Comparison of ENCODE assay signal across 10 cellular contexts in genomic region chr17:2776589-2777241, GRCh38. TPM values are rescaled to one million over a fixed set of nuclear protein-coding genes. Genes with fewer than 3 reads are reported as not detected.
DNase-seq lines count a peak whose midpoint lies in the region; FAIRE-seq and TF ChIP-seq lines count a peak whose summit lies in the region.
"Had no signal": no experiment of that assay in that cellular context is flagged by ENCODE, and none has a peak within 500 bp of the region (broad histone marks: within the 10 kb centered on the region; RNA-seq: fewer than 3 reads in every experiment).

No MANE protein-coding gene starts in this region.

- no peak overlapping the region for H3K9ac ChIP-seq in endothelial cell of umbilical vein (replicated peaks; ENCODE audit: extremely low read depth, insufficient read depth, low read length)

- H4K20me1 ChIP-seq in endothelial cell of umbilical vein (replicated peaks; ENCODE audit: control insufficient read depth, extremely low read depth, insufficient read depth, low read length) = no peaks in the 10 kb centered on the region

- BruUV-seq in endothelial cell of umbilical vein (replicated peaks; lab: Mats Ljungman, UMichigan) = no TSS peak

- H3K36me3 ChIP-seq in HEK293 (ENCODE audit: control insufficient read depth in 2 of 2, insufficient read depth in 1 of 2, low read length in 2 of 2) (no peaks in the 10 kb centered on the region), endothelial cell of umbilical vein (ENCODE audit: control insufficient read depth in 2 of 2, extremely low read depth in 1 of 2, insufficient read depth in 2 of 2, low read length in 2 of 2) (no peaks in the 10 kb centered on the region), prostate gland (no peaks in the 10 kb centered on the region), adrenal gland (replicated peaks in 1 of 2) (no peaks in the 10 kb centered on the region)

- dilution Hi-C loops in endothelial cell of umbilical vein (cut with MboI; ENCODE audit: extremely low pct_ligation_motif_present, low sequenced_read_pairs) = no loop called here

- H3K27ac ChIP-seq in HEK293 (ENCODE audit: extremely low read depth, low read depth, low read length) (no peak overlapping the region; the same call in 1 of the 2 replicates), endothelial cell of umbilical vein (ENCODE audit: insufficient read depth, low read depth, low read length) (no peak overlapping the region), prostate gland (no peak overlapping the region), adrenal gland (no peak overlapping the region)

- peak; percentile 70 for DNase-seq in NCI-H748 treated with DMSO at 0.1 percent for 48 hours (lab: John Stamatoyannopoulos, UW)
- DNase-seq in endothelial cell of umbilical vein (ENCODE audit: low read depth, low spot score) = no peak
- no peak for DNase-seq in prostate gland (ENCODE audit: low spot score)
- DNase-seq in T-helper 2 cell = no peak
- DNase-seq in adrenal gland = no peak
- no peak for DNase-seq in SIG-M5 treated with dmso at 0.1 percent for 504 hours (lab: John Stamatoyannopoulos, UW; ENCODE audit: unreplicated experiment)
- DNase-seq: GOT3 had no signal

- no peaks in the 10 kb centered on the region for H3K79me2 ChIP-seq in endothelial cell of umbilical vein (ENCODE audit: control insufficient read depth, insufficient read depth, low read length)

- POLR2A ChIA-PET in HEK293 (lab: Yijun Ruan, JAX) = interaction anchor here (0.9 to 1.0 kb wide), 2 partner anchors 10 to 76 kb away, joined by 3 read pairs; no protein-coding TSS in a partner anchor
- POLR2A ChIA-PET in endothelial cell of umbilical vein (lab: Charles Lee) = no interaction called here

- H3K4me1 ChIP-seq in HEK293 (ENCODE audit: control insufficient read depth, insufficient read depth, low read length) (0 out of 2 replicates have a peak, but pooled peaks cover 3% of the 10 kb centered on the region), endothelial cell of umbilical vein (ENCODE audit: control insufficient read depth, extremely low read depth, insufficient read depth, low read length) (no peaks in the 10 kb centered on the region), prostate gland (replicated peaks) (no peaks in the 10 kb centered on the region), adrenal gland (replicated peaks in 1 of 2) (no peaks in the 10 kb centered on the region)

- under 1% methylated on average over 78 of the region's 80 CpGs for WGBS in prostate gland
- WGBS in adrenal gland, 4 donors = 1 to 3% (median 1%) methylated on average over 17 to 80 of the region's 80 CpGs; no CpG with 5 or more reads in 1 of the 4 donors

- peak overlapping the region; percentile 36 for H3K4me3 ChIP-seq in HEK293 (ENCODE audit: low read depth, low read length)
- no peak overlapping the region for H3K4me3 ChIP-seq in endothelial cell of umbilical vein (replicated peaks in 1 of 3; ENCODE audit: insufficient read depth in 1 of 3, low read depth in 1 of 3, low read length in 3 of 3)
- H3K4me3 ChIP-seq in prostate gland = peak overlapping the region; percentile 4 to 23
- H3K4me3 ChIP-seq in adrenal gland = no peak overlapping the region

- H3K4me2 ChIP-seq in endothelial cell of umbilical vein (ENCODE audit: insufficient read depth, low read length) = no peak overlapping the region

- CTCF ChIA-PET in HEK293 (lab: Yijun Ruan, JAX) (interaction anchor here (0.6 to 1.9 kb wide), 4 partner anchors 9 to 271 kb away, joined by 3 to 15 read pairs (median 3); no protein-coding TSS in a partner anchor), endothelial cell of umbilical vein (lab: Charles Lee) (no interaction called here)

- no peaks in the 10 kb centered on the region for H3K9me1 ChIP-seq in endothelial cell of umbilical vein (replicated peaks; ENCODE audit: control insufficient read depth, extremely low read depth, insufficient read depth, low read length)

- intact Hi-C loops in endothelial cell of umbilical vein (cut with micrococcal nuclease) = no loop called here
- intact Hi-C loops in prostate gland (cut with DNase I) = no loop called here
- intact Hi-C loops in adrenal gland (cut with DNase I) = no loop called here

- FAIRE-seq in endothelial cell of umbilical vein (lab: Jason Lieb, UNC) = no peak
- FAIRE-seq: TTC549 had no signal

- H3K9me3 ChIP-seq in HEK293 (ENCODE audit: control insufficient read depth, insufficient read depth, low read depth, low read length) (no peaks in the 10 kb centered on the region), endothelial cell of umbilical vein (replicated peaks; ENCODE audit: control insufficient read depth, insufficient read depth, low read length) (no peaks in the 10 kb centered on the region), prostate gland (no peaks in the 10 kb centered on the region), adrenal gland (replicated peaks in 1 of 3) (no peaks in the 10 kb centered on the region)

- H3K27me3 ChIP-seq in endothelial cell of umbilical vein (ENCODE audit: control insufficient read depth in 2 of 2, insufficient read depth in 2 of 2, low read length in 2 of 2) = peaks cover 17 to 19% of the 10 kb centered on the region in 2 experiments
- H3K27me3 ChIP-seq in prostate gland (replicated peaks; ENCODE audit: insufficient read depth) = peaks cover 11% of the 10 kb centered on the region
- H3K27me3 ChIP-seq in adrenal gland = peaks cover 10% of the 10 kb centered on the region

- TF ChIP-seq CTCF in HEK293 (tag by site-specific recombination; IDR thresholded peaks at IDR 0.05) = peak; percentile 57; the same call in 1 of the 2 replicates
- TF ChIP-seq CTCF in endothelial cell of umbilical vein (IDR thresholded peaks at IDR 0.05; ENCODE audit: extremely low read depth in 1 of 2, insufficient read depth in 1 of 2, low read depth in 1 of 2, low read length in 2 of 2) = no peak
- no peak for TF ChIP-seq CTCF in prostate gland (IDR thresholded peaks at IDR 0.05)
- no peak for TF ChIP-seq CTCF in adrenal gland (IDR thresholded peaks at IDR 0.05)

- TF ChIP-seq POLR2A in endothelial cell of umbilical vein (IDR thresholded peaks at IDR 0.05; ENCODE audit: low read depth, low read length) (no peak), prostate gland (IDR thresholded peaks at IDR 0.05) (no peak), adrenal gland (IDR thresholded peaks at IDR 0.05) (no peak)

- no peak overlapping the region for H2AFZ ChIP-seq in endothelial cell of umbilical vein (ENCODE audit: low read depth, low read length)

TF ChIP-seq in HEK293, 187 proteins besides CTCF, POLR2A, EP300 and RAD21 (continues in another document):
- TF ChIP-seq ZNF513 (tag by site-specific recombination; IDR thresholded peaks at IDR 0.05) (peak; percentile 75), ZNF211 (tag by site-specific recombination; IDR thresholded peaks at IDR 0.05; ENCODE audit: low read depth) (no peak)

TF ChIP-seq in endothelial cell of umbilical vein, 7 proteins besides CTCF, POLR2A, EP300 and RAD21:
- TF ChIP-seq EZH2 (IDR thresholded peaks at IDR 0.05; ENCODE audit: borderline replicate concordance, low read depth, low read length, severe bottlenecking) = peak; percentile 89
- TF ChIP-seq POLR2AphosphoS5 (IDR thresholded peaks at IDR 0.05; ENCODE audit: insufficient read depth, low read depth, low read length) = no peak

RNA-seq across cellular contexts. Expression of gene RAP1GAP2, which starts 19.5 kb away (rescaled TPM):
- total RNA-seq in endothelial cell of umbilical vein (3.1 and 3.6 TPM in 2 replicates), prostate gland (10 to 100 TPM; 28.9 to 48.3 TPM), adrenal gland (10 to 100 TPM in 1 of 8 donors, 1 to 10 TPM in 7; 4.9 to 20.4 (median 6.9) TPM)
- polyA plus RNA-seq in endothelial cell of umbilical vein (1.4 and 2.3 TPM in 2 replicates), adrenal gland (10 to 100 TPM in 2 of 3 donors, 1 to 10 TPM in 1; 5.4 to 15.5 (median 15.1) TPM)
- polyA plus RNA-seq in endothelial cell of umbilical vein (2011; cell fraction: cytosol; rRNA removed) = 0.97 and 1.3 TPM in 2 replicates
- polyA plus RNA-seq in endothelial cell of umbilical vein (2011; cell fraction: nucleus; rRNA removed) = 6.7 and 7.0 TPM in 2 replicates
- 1.1 and 1.2 TPM in 2 replicates for polyA plus RNA-seq in endothelial cell of umbilical vein (2012)
- polyA minus RNA-seq in endothelial cell of umbilical vein = 1.6 and 2.8 TPM in 2 replicates
- 19.2 TPM for polyA minus RNA-seq in endothelial cell of umbilical vein (2011; cell fraction: cytosol; rRNA and poly(A)+ RNA removed)
- polyA minus RNA-seq in endothelial cell of umbilical vein (2011; cell fraction: nucleus; rRNA and poly(A)+ RNA removed) = 2.2 and 5.3 TPM in 2 replicates

RNA-seq across cellular contexts. Expression of gene CCDC92B, which starts 27.3 kb away (rescaled TPM):
- total RNA-seq in endothelial cell of umbilical vein = not detected in 2 replicates
- polyA plus RNA-seq in endothelial cell of umbilical vein = not detected in 2 replicates
- not detected in 2 replicates for polyA plus RNA-seq in endothelial cell of umbilical vein (2011; cell fraction: cytosol; rRNA removed)
- polyA plus RNA-seq in endothelial cell of umbilical vein (2011; cell fraction: nucleus; rRNA removed) = not detected in 2 replicates
- not detected in 2 replicates for polyA plus RNA-seq in endothelial cell of umbilical vein (2012)
- not detected in 2 replicates for polyA minus RNA-seq in endothelial cell of umbilical vein
- 0.41 TPM for polyA minus RNA-seq in endothelial cell of umbilical vein (2011; cell fraction: cytosol; rRNA and poly(A)+ RNA removed)
- not detected in 2 replicates for polyA minus RNA-seq in endothelial cell of umbilical vein (2011; cell fraction: nucleus; rRNA and poly(A)+ RNA removed)
- 1 to 10 TPM in 1 of 2 donors, not detected in 1; 1.9 TPM for total RNA-seq in prostate gland
- total RNA-seq in adrenal gland = 1 to 10 TPM in 1 of 8 donors, under 1 TPM in 4, not detected in 3; 0.10 to 1.5 (median 0.17) TPM
- 1 to 10 TPM in 1 of 3 donors, under 1 TPM in 2; 0.59 to 4.7 (median 0.77) TPM for polyA plus RNA-seq in adrenal gland
- total RNA-seq: fibroblast of villous mesenchyme had no signal

Comparison
In these comparisons a context has a peak if more than half of its experiments do, and no peak if none do; other contexts are left out.
1. H3K4me3 ChIP-seq: peak in HEK293 (single experiment) and prostate gland (2 of 2); none in endothelial cell of umbilical vein (0 of 3) and adrenal gland (0 of 4).